ENCODE assay signal across 9 cellular contexts in the genomic region with DNA sequence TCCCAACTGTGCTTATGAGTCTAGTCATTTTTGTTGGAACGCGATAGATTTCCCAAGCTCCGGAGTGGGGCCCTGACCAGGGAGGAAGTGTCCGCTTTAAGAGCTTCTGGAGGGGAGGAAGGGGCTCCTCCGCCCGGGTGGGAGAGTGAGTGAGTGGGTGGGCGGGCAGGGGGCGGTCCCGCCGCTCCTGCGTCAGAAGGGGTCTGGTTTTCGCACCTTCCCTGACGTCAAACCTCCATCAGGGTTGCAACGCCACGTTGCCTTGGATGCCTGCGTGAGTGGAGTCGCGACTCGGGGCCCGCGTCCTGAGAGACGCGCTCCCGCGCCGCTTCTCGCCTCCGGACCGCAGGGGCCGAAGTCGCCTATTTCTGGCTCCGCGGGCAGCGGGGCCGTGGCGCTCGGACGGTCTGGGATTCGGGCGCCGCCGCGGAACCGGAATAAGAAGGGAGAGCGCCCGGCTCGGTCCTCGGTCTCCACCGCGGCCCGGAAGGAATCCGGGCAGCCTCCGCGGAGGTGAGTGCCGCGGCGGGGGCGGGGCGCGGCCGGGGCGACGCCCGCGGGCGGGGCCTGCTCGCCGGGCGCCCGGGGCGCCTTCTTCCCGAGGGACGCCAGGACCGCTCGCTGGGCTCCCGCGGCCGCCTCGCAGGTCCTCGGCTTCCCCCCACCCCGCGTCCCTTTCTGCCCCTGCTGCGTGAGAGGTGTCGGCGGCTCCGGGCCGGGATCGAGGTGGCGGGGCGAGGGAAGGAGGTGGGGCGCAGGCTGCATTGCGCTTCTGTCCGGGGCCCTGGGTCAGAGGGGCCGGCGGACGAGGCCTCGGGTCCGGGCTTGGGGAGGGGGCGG. TPM values are rescaled to one million over a fixed set of nuclear protein-coding genes. Genes with fewer than 3 reads are reported as not detected.
DNase-seq lines count a peak whose midpoint lies in the region; ATAC-seq and TF ChIP-seq lines count a peak whose summit lies in the region.
"Had no signal": no experiment of that assay in that cellular context is flagged by ENCODE, and none has a peak within 500 bp of the region (broad histone marks: within the 10 kb centered on the region; RNA-seq: fewer than 3 reads in every experiment).

Gene ZDBF2 (plus strand): TSS at position 230 of the 840 bp plus-strand sequence. CDS start 7,187 bp downstream, outside the sequence.

- peak; percentile 88 for ATAC-seq in activated CD8-positive, alpha-beta T cell treated with anti-CD3 and anti-CD28 coated beads, Interleukin-2, amount 10 ng/mL, durations not matched to agents 7 days and 5 days

- no peaks in the 10 kb centered on the region for H3K4me1 ChIP-seq in endocrine pancreas (ENCODE audit: control insufficient read depth, insufficient read depth, low read length)

- CTCF ChIA-PET in activated CD8-positive, alpha-beta T cell treated with anti-CD3 and anti-CD28 coated beads, Interleukin-2, amount 10 ng/mL, durations not matched to agents 7 days and 5 days (lab: Charles Lee): no interaction called here

- no peaks in the 10 kb centered on the region for H3K36me3 Mint-ChIP-seq in HFFc6 (ENCODE audit: low read depth)
- H3K36me3 Mint-ChIP-seq in activated CD8-positive, alpha-beta T cell treated with anti-CD3 and anti-CD28 coated beads, Interleukin-2, amount 10 ng/mL, durations not matched to agents 7 days and 5 days (ENCODE audit: low read depth): no peaks in the 10 kb centered on the region

- peak within 1 kb of the TSS; percentile 60 for H3K9ac ChIP-seq in endocrine pancreas (ENCODE audit: control insufficient read depth, insufficient read depth, low read length)

- POLR2A ChIA-PET in activated CD8-positive, alpha-beta T cell treated with anti-CD3 and anti-CD28 coated beads, Interleukin-2, amount 10 ng/mL, durations not matched to agents 7 days and 5 days (lab: Charles Lee): interaction anchor here (1.2 to 1.4 kb wide), 2 partner anchors 113 to 173 kb away, joined by 3 to 5 read pairs; no protein-coding TSS in a partner anchor

- peak within 1 kb of the TSS; percentile 90 for H3K4me3 Mint-ChIP-seq in HFFc6
- peak within 1 kb of the TSS; percentile 81 for H3K4me3 Mint-ChIP-seq in activated CD8-positive, alpha-beta T cell treated with anti-CD3 and anti-CD28 coated beads, Interleukin-2, amount 10 ng/mL, durations not matched to agents 7 days and 5 days

- no peaks in the 10 kb centered on the region for H3K9me3 Mint-ChIP-seq in HFFc6
- H3K9me3 Mint-ChIP-seq in activated CD8-positive, alpha-beta T cell treated with anti-CD3 and anti-CD28 coated beads, Interleukin-2, amount 10 ng/mL, durations not matched to agents 7 days and 5 days (ENCODE audit: insufficient read depth): no peaks in the 10 kb centered on the region

- H3K36me3 ChIP-seq in endocrine pancreas (ENCODE audit: control insufficient read depth, insufficient read depth, low read length): no peaks in the 10 kb centered on the region

- no peak for TF ChIP-seq CTCF in HFFc6 (IDR thresholded peaks at IDR 0.05)

- H3K27me3 Mint-ChIP-seq in HFFc6 (ENCODE audit: insufficient read depth): peaks cover 17% of the 10 kb centered on the region
- peaks cover 45% of the 10 kb centered on the region for H3K27me3 Mint-ChIP-seq in activated CD8-positive, alpha-beta T cell treated with anti-CD3 and anti-CD28 coated beads, Interleukin-2, amount 10 ng/mL, durations not matched to agents 7 days and 5 days (ENCODE audit: low read depth)

- peak; percentile 47 for DNase-seq in NCI-H1694 treated with DMSO at 0.1 percent for 48 hours (lab: John Stamatoyannopoulos, UW)
- no peak for DNase-seq in NCI-H1694 (lab: John Stamatoyannopoulos, UW)
- DNase-seq in HFFc6: peak; percentile 17
- peak; percentile 68 to 71 for DNase-seq in NCI-H1930 (lab: John Stamatoyannopoulos, UW)
- DNase-seq in activated CD8-positive, alpha-beta T cell treated with anti-CD3 and anti-CD28 coated beads, Interleukin-2, amount 10 ng/mL, durations not matched to agents 7 days and 5 days: peak; percentile 50
- DNase-seq in mesenteric fat pad (ENCODE audit: low spot score): no peak
- peak; percentile 13 for DNase-seq in stimulated activated CD8-positive, alpha-beta memory T cell treated with anti-CD3 and anti-CD28 coated beads, Interleukin-4, amount 100 ng/mL, for 24 hours (ENCODE audit: low read depth)
- DNase-seq: DND-41 had no signal

- H3K9me3 ChIP-seq in endocrine pancreas (ENCODE audit: control insufficient read depth, low read length): no peaks in the 10 kb centered on the region

- peaks cover 22% of the 10 kb centered on the region for H3K4me1 Mint-ChIP-seq in HFFc6 (ENCODE audit: low read depth)
- H3K4me1 Mint-ChIP-seq in activated CD8-positive, alpha-beta T cell treated with anti-CD3 and anti-CD28 coated beads, Interleukin-2, amount 10 ng/mL, durations not matched to agents 7 days and 5 days (ENCODE audit: low read depth): peaks cover 18% of the 10 kb centered on the region

- H3K27ac Mint-ChIP-seq in HFFc6: peak within 1 kb of the TSS; percentile 88
- H3K27ac Mint-ChIP-seq in activated CD8-positive, alpha-beta T cell treated with anti-CD3 and anti-CD28 coated beads, Interleukin-2, amount 10 ng/mL, durations not matched to agents 7 days and 5 days: peak within 1 kb of the TSS; percentile 78

- H3K27me3 ChIP-seq in endocrine pancreas (ENCODE audit: control insufficient read depth, insufficient read depth, low read length): peaks cover 3% of the 10 kb centered on the region

- H3K4me3 ChIP-seq in endocrine pancreas (ENCODE audit: control insufficient read depth, insufficient read depth, low read length): peak within 1 kb of the TSS; percentile 83

RNA-seq across cellular contexts. Expression of gene ZDBF2, which starts in this region (rescaled TPM):
- 10 to 100 TPM; 11.4 to 15.4 (median 12.9) TPM for total RNA-seq in HFFc6 (2021; fragmentation: NEBNext Ultra II Directional; extraction: Animal tissue kit (Norgen Biotek cat#: 25700))
- total RNA-seq in activated CD8-positive, alpha-beta T cell treated with anti-CD3 and anti-CD28 coated beads, Interleukin-2, amount 10 ng/mL, durations not matched to agents 7 days and 5 days: 1 to 10 TPM; 3.2 to 4.3 TPM
- total RNA-seq in mesenteric fat pad: 10.6 TPM

Comparison
In these comparisons a context has a peak if more than half of its experiments do, and no peak if none do; other contexts are left out.
1. DNase-seq: peak in NCI-H1694 treated with DMSO at 0.1 percent for 48 hours (single experiment), HFFc6 (single experiment), NCI-H1930 (2 of 2), activated CD8-positive, alpha-beta T cell treated with anti-CD3 and anti-CD28 coated beads, Interleukin-2, amount 10 ng/mL, durations not matched to agents 7 days and 5 days (single experiment) and stimulated activated CD8-positive, alpha-beta memory T cell treated with anti-CD3 and anti-CD28 coated beads, Interleukin-4, amount 100 ng/mL, for 24 hours (single experiment); none in NCI-H1694 (single experiment) and mesenteric fat pad (single experiment).